In genomic region chr17:64320613-64321553, GRCh38 we compare ENCODE assay signal across 1 cellular context.
TF ChIP-seq lines count a peak whose summit lies in the region.

No MANE protein-coding gene starts in this region.

TF ChIP-seq in HepG2, 621 proteins besides CTCF, POLR2A, EP300 and RAD21 (continued from another document and continues in another):
- TF ChIP-seq RERE (CRISPR knock-in tag; IDR thresholded peaks at IDR 0.05; ENCODE audit: low read depth) (no peak), HMGA1 (CRISPR knock-in tag; conservative IDR thresholded peaks at IDR 0.05) (no peak), ZZZ3 (CRISPR knock-in tag; IDR thresholded peaks at IDR 0.05; ENCODE audit: borderline replicate concordance) (no peak), ZNF549 (CRISPR knock-in tag; IDR thresholded peaks at IDR 0.05) (no peak), GZF1 (CRISPR knock-in tag; IDR thresholded peaks at IDR 0.05) (no peak), MAX (IDR thresholded peaks at IDR 0.05) (peak; percentile 74), ELF4 (CRISPR knock-in tag; IDR thresholded peaks at IDR 0.05; ENCODE audit: borderline replicate concordance) (no peak), ZBED4 (CRISPR knock-in tag; IDR thresholded peaks at IDR 0.05; ENCODE audit: borderline replicate concordance) (peak; percentile 2; the same call in 1 of the 2 replicates), HNF1A (IDR thresholded peaks at IDR 0.05; ENCODE audit: low read depth) (no peak), HNF1A (CRISPR knock-in tag; IDR thresholded peaks at IDR 0.05; ENCODE audit: borderline replicate concordance) (peak; percentile 38; the same call in 1 of the 2 replicates), TGIF2 (CRISPR knock-in tag; IDR thresholded peaks at IDR 0.05) (no peak), ATF6 (CRISPR knock-in tag; conservative IDR thresholded peaks at IDR 0.05) (no peak), MXD4 (CRISPR knock-in tag; IDR thresholded peaks at IDR 0.05) (peak; percentile 42; the same call in 1 of the 2 replicates), ESRRA (CRISPR knock-in tag; IDR thresholded peaks at IDR 0.05; ENCODE audit: low read depth) (peak; percentile 50), TBL1XR1 (IDR thresholded peaks at IDR 0.05; ENCODE audit: borderline replicate concordance, low read length, partially characterized antibody) (no peak), SP2 (CRISPR knock-in tag; IDR thresholded peaks at IDR 0.05) (no peak), KDM5A (IDR thresholded peaks at IDR 0.05; ENCODE audit: borderline replicate concordance, low read length) (no peak), ATF7-NPFF (CRISPR knock-in tag; IDR thresholded peaks at IDR 0.05; ENCODE audit: low read depth) (no peak; the same call in 1 of the 2 replicates), SP1 (IDR thresholded peaks at IDR 0.05) (no peak), SP1 (CRISPR knock-in tag; IDR thresholded peaks at IDR 0.05) (no peak), ZNF629 (CRISPR knock-in tag; conservative IDR thresholded peaks at IDR 0.05) (no peak), ZNF329 (CRISPR knock-in tag; IDR thresholded peaks at IDR 0.05; ENCODE audit: low read depth) (0 out of 2 replicates have a peak, but pooled peaks have one; percentile 40), ZSCAN22 (CRISPR knock-in tag; IDR thresholded peaks at IDR 0.05) (no peak), ZNF773 (CRISPR knock-in tag; IDR thresholded peaks at IDR 0.05; ENCODE audit: borderline replicate concordance) (no peak), RARG (CRISPR knock-in tag; IDR thresholded peaks at IDR 0.05; ENCODE audit: low read depth) (0 out of 2 replicates have a peak, but pooled peaks have one; percentile 17), CCAR2 (optimal IDR thresholded peaks at IDR 0.05; ENCODE audit: low read depth, low read length) (no peak), ZBTB38 (CRISPR knock-in tag; IDR thresholded peaks at IDR 0.05) (peak; percentile 53; the same call in 1 of the 2 replicates)
- TF ChIP-seq, protein P1, sequence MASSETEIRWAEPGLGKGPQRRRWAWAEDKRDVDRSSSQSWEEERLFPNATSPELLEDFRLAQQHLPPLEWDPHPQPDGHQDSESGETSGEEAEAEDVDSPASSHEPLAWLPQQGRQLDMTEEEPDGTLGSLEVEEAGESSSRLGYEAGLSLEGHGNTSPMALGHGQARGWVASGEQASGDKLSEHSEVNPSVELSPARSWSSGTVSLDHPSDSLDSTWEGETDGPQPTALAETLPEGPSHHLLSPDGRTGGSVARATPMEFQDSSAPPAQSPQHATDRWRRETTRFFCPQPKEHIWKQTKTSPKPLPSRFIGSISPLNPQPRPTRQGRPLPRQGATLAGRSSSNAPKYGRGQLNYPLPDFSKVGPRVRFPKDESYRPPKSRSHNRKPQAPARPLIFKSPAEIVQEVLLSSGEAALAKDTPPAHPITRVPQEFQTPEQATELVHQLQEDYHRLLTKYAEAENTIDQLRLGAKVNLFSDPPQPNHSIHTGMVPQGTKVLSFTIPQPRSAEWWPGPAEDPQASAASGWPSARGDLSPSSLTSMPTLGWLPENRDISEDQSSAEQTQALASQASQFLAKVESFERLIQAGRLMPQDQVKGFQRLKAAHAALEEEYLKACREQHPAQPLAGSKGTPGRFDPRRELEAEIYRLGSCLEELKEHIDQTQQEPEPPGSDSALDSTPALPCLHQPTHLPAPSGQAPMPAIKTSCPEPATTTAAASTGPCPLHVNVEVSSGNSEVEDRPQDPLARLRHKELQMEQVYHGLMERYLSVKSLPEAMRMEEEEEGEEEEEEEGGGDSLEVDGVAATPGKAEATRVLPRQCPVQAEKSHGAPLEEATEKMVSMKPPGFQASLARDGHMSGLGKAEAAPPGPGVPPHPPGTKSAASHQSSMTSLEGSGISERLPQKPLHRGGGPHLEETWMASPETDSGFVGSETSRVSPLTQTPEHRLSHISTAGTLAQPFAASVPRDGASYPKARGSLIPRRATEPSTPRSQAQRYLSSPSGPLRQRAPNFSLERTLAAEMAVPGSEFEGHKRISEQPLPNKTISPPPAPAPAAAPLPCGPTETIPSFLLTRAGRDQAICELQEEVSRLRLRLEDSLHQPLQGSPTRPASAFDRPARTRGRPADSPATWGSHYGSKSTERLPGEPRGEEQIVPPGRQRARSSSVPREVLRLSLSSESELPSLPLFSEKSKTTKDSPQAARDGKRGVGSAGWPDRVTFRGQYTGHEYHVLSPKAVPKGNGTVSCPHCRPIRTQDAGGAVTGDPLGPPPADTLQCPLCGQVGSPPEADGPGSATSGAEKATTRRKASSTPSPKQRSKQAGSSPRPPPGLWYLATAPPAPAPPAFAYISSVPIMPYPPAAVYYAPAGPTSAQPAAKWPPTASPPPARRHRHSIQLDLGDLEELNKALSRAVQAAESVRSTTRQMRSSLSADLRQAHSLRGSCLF (CRISPR knock-in tag; IDR thresholded peaks at IDR 0.05; ENCODE audit: borderline replicate concordance): no peak
- TF ChIP-seq, protein P2, sequence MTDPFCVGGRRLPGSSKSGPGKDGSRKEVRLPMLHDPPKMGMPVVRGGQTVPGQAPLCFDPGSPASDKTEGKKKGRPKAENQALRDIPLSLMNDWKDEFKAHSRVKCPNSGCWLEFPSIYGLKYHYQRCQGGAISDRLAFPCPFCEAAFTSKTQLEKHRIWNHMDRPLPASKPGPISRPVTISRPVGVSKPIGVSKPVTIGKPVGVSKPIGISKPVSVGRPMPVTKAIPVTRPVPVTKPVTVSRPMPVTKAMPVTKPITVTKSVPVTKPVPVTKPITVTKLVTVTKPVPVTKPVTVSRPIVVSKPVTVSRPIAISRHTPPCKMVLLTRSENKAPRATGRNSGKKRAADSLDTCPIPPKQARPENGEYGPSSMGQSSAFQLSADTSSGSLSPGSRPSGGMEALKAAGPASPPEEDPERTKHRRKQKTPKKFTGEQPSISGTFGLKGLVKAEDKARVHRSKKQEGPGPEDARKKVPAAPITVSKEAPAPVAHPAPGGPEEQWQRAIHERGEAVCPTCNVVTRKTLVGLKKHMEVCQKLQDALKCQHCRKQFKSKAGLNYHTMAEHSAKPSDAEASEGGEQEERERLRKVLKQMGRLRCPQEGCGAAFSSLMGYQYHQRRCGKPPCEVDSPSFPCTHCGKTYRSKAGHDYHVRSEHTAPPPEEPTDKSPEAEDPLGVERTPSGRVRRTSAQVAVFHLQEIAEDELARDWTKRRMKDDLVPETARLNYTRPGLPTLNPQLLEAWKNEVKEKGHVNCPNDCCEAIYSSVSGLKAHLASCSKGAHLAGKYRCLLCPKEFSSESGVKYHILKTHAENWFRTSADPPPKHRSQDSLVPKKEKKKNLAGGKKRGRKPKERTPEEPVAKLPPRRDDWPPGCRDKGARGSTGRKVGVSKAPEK (CRISPR knock-in tag; IDR thresholded peaks at IDR 0.05; ENCODE audit: borderline replicate concordance): no peak
- TF ChIP-seq, protein P3, sequence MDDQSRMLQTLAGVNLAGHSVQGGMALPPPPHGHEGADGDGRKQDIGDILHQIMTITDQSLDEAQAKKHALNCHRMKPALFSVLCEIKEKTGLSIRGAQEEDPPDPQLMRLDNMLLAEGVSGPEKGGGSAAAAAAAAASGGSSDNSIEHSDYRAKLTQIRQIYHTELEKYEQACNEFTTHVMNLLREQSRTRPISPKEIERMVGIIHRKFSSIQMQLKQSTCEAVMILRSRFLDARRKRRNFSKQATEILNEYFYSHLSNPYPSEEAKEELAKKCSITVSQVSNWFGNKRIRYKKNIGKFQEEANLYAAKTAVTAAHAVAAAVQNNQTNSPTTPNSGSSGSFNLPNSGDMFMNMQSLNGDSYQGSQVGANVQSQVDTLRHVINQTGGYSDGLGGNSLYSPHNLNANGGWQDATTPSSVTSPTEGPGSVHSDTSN (CRISPR knock-in tag; IDR thresholded peaks at IDR 0.05; ENCODE audit: borderline replicate concordance): no peak
